Comparison of ENCODE assay signal across 8 cellular contexts in genomic region chr19:35869327-35870123, GRCh38. TPM values are rescaled to one million over a fixed set of nuclear protein-coding genes. Genes with fewer than 3 reads are reported as not detected.
DNase-seq lines count a peak whose midpoint lies in the region; ATAC-seq and TF ChIP-seq lines count a peak whose summit lies in the region.

No MANE protein-coding gene starts in this region.

- ATAC-seq in GM21528 (IDR thresholded peaks at IDR 0.05; ENCODE audit: low FRiP score, unreplicated experiment) (peak; percentile 51), HG03378 (IDR thresholded peaks at IDR 0.05; ENCODE audit: unreplicated experiment) (no peak)

- TF ChIP-seq CTCF in AG04449 (IDR thresholded peaks at IDR 0.05; ENCODE audit: insufficient read depth, low read length, missing control alignments), result no peak
- TF ChIP-seq CTCF in ascending aorta (IDR thresholded peaks at IDR 0.05), result no peak

- H3K36me3 ChIP-seq in ascending aorta, result no peaks in the 10 kb centered on the region

- H3K27ac ChIP-seq in ascending aorta, result no peak overlapping the region

- peaks cover 14 to 18% of the 10 kb centered on the region in 2 donors for H3K4me1 ChIP-seq in ascending aorta

- no peaks in the 10 kb centered on the region for H3K9me3 ChIP-seq in ascending aorta

- peak overlapping the region; percentile 49 for H3K4me3 ChIP-seq in AG04449 (ENCODE audit: low read depth, low read length)
- H3K4me3 ChIP-seq in ascending aorta, result peak overlapping the region; percentile 60 to 71
- peak overlapping the region; percentile 51 for H3K4me3 ChIP-seq in skeletal muscle cell (ENCODE audit: low read depth, low read length)

- H3K27me3 ChIP-seq in ascending aorta, result no peaks in the 10 kb centered on the region

- CTCF ChIA-PET in AG04449 (lab: Yijun Ruan, JAX), result interaction anchor here (0.6 to 2.5 kb wide), 5 partner anchors 10 to 175 kb away, joined by 3 to 5 read pairs (median 3); partner anchors contain the start of gene KIRREL2

- intact Hi-C loops in ascending aorta (cut with DNase I), result loop anchor here (5.0 kb wide), 1 partner anchor 112 kb away; the partner anchor contains the start of genes HSPB6 and PROSER3

- POLR2A ChIA-PET in AG04449 (lab: Yijun Ruan, JAX), result no interaction called here

- DNase-seq in AG04449 (ENCODE audit: low read depth, low spot score) (no peak), NCI-H1930 (lab: John Stamatoyannopoulos, UW) (peak; percentile 92 to 97), T1000 (lab: John Stamatoyannopoulos, UW) (peak; percentile 60), ascending aorta (ENCODE audit: low spot score in 2 of 2) (peak; percentile 17 to 79), hypothalamus (lab: John Stamatoyannopoulos, UW) (peak in 48 of 51 donors; percentile 35 to 88 (median 74)), skeletal muscle cell (ENCODE audit: low read depth) (no peak)

RNA-seq across cellular contexts. Expression of gene APLP1, which starts 1.2 kb away (rescaled TPM):
- total RNA-seq in ascending aorta, result 0.21 TPM

RNA-seq across cellular contexts. Expression of gene KIRREL2, which starts 12.8 kb away (rescaled TPM):
- not detected for total RNA-seq in ascending aorta

RNA-seq across cellular contexts. Expression of gene NPHS1, which starts 17.2 kb away (rescaled TPM):
- total RNA-seq in ascending aorta, result not detected

RNA-seq across cellular contexts. Expression of gene NFKBID, which starts 30.8 kb away (rescaled TPM):
- 3.7 TPM for total RNA-seq in ascending aorta

RNA-seq across cellular contexts. Expression of gene HCST, which starts 32.8 kb away (rescaled TPM):
- not detected for total RNA-seq in ascending aorta

Comparison
In these comparisons a context has a peak if more than half of its experiments do, and no peak if none do; other contexts are left out.
1. DNase-seq: peak in NCI-H1930 (2 of 2), T1000 (single experiment), ascending aorta (2 of 2) and hypothalamus (48 of 51); none in AG04449 (single experiment) and skeletal muscle cell (single experiment).
2. Peak in every context shown above with its lines, with median percentiles within 50 percentile points of each other: H3K4me3 ChIP-seq.